Comparison of ENCODE assay signal across 13 cellular contexts in genomic region chr9:95077053-95077765, GRCh38.
DNase-seq lines count a peak whose midpoint lies in the region; TF ChIP-seq lines count a peak whose summit lies in the region.
"Had no signal": no experiment of that assay in that cellular context is flagged by ENCODE, and none has a peak within 500 bp of the region (broad histone marks: within the 10 kb centered on the region; RNA-seq: fewer than 3 reads in every experiment).

No MANE protein-coding gene starts in this region.

- H3K4me3 ChIP-seq in astrocyte of the spinal cord (ENCODE audit: low read depth, low read length), result no peak overlapping the region
- no peak overlapping the region for H3K4me3 ChIP-seq in MG63

- peak overlapping the region; percentile 100 for H3K27ac ChIP-seq in temporal lobe (ENCODE audit: low read depth, low read length)

- intact Hi-C loops in cardiac septum (cut with DNase I), result loop anchor here (5.0 kb wide), 1 partner anchor 50 kb away; no protein-coding TSS in a partner anchor

- H3K9me3 ChIP-seq in MG63, result no peaks in the 10 kb centered on the region

- TF ChIP-seq CTCF in astrocyte of the spinal cord (IDR thresholded peaks at IDR 0.05; ENCODE audit: low read depth, low read length), result peak; percentile 13

- no peak for DNase-seq in astrocyte of the spinal cord (ENCODE audit: low read depth, low spot score)
- DNase-seq in cardiac septum (ENCODE audit: low spot score), result peak; percentile 77
- DNase-seq in myocyte (ENCODE audit: low read depth), result peak; percentile 57
- no peak for DNase-seq in DMS53 treated with DMSO at 0.1 percent for 48 hours (lab: John Stamatoyannopoulos, UW; ENCODE audit: unreplicated experiment)
- no peak for DNase-seq in MG63
- no peak for DNase-seq in MV-4-11 (lab: John Stamatoyannopoulos, UW)
- no peak for DNase-seq in UCSD-AML1 (lab: John Stamatoyannopoulos, UW; ENCODE audit: unreplicated experiment)
- DNase-seq: central memory CD4-positive, alpha-beta T cell; naive B cell; NCI-H524 treated with DMSO at 0.1 percent for 48 hours; SIG-M5; stimulated activated CD4-positive, alpha-beta T cell treated with anti-CD3 and anti-CD28 coated beads, Interleukin-4, amount 100 ng/mL, for 24 hours had no signal

- in situ Hi-C loops in astrocyte of the spinal cord (cut with HindIII; ENCODE audit: low sequenced_read_pairs), result no loop called here

- H3K36me3 ChIP-seq in MG63, result peaks cover 78% of the 10 kb centered on the region

- no peaks in the 10 kb centered on the region for H3K27me3 ChIP-seq in MG63

Comparison
In these comparisons a context has a peak if more than half of its experiments do, and no peak if none do; other contexts are left out.
1. DNase-seq: peak in cardiac septum (single experiment) and myocyte (single experiment); none in astrocyte of the spinal cord (single experiment), DMS53 treated with DMSO at 0.1 percent for 48 hours (single experiment), MG63 (single experiment), MV-4-11 (single experiment) and UCSD-AML1 (single experiment).